ENCODE assay signal across 22 cellular contexts in genomic region chr9:24582363-24583126, GRCh38. TPM values are rescaled to one million over a fixed set of nuclear protein-coding genes. Genes with fewer than 3 reads are reported as not detected.
"Had no signal": no experiment of that assay in that cellular context is flagged by ENCODE, and none has a peak within 500 bp of the region (broad histone marks: within the 10 kb centered on the region; RNA-seq: fewer than 3 reads in every experiment).

No MANE protein-coding gene starts in this region.

- H3K4me2 ChIP-seq: neural progenitor cell had no signal

- H3K27me3 ChIP-seq: brain microvascular endothelial cell, neural progenitor cell, vagina had no signal

- H3K4me3 ChIP-seq: coronary artery, left ventricle myocardium inferior, neural progenitor cell, prostate gland, skin epidermis, vagina had no signal

- H2AFZ ChIP-seq: neural progenitor cell had no signal

- H3K9me3 ChIP-seq: prostate gland, vagina had no signal

- H3K27ac ChIP-seq: brain microvascular endothelial cell, coronary artery, left ventricle myocardium inferior, neural progenitor cell, prostate gland, skin epidermis, vagina had no signal

- H3K36me3 ChIP-seq: brain microvascular endothelial cell, left ventricle myocardium inferior, neural progenitor cell, prostate gland, vagina had no signal

- ATAC-seq: activated CD4-positive, CD25-positive, alpha-beta regulatory T cell treated with anti-CD3 and anti-CD28 coated beads, Interleukin-2, amount 50 U/mL, for 24 hours; activated CD8-positive, alpha-beta T cell treated with anti-CD3 and anti-CD28 coated beads, Interleukin-2, amount 10 ng/mL, durations not matched to agents 7 days and 5 days; activated naive CD8-positive, alpha-beta T cell treated with anti-CD3 and anti-CD28 coated beads, Interleukin-2, amount 50 U/mL, for 24 hours; right cardiac atrium had no signal

- DNase-seq: activated CD4-positive, alpha-beta T cell treated with anti-CD3 and anti-CD28 coated beads, Interleukin-2, amount 10 ng/mL, durations not matched to agents 7 days and 5 days; activated CD8-positive, alpha-beta memory T cell treated with anti-CD3 and anti-CD28 coated beads, Interleukin-2, amount 50 U/mL, for 4 hours; activated CD8-positive, alpha-beta T cell treated with anti-CD3 and anti-CD28 coated beads, Interleukin-2, amount 10 ng/mL, durations not matched to agents 7 days and 5 days; activated effector memory CD4-positive, alpha-beta T cell treated with Interleukin-2 at 50 U/mL for 16 hours; activated naive CD4-positive, alpha-beta T cell treated with anti-CD3 and anti-CD28 coated beads, Interleukin-2, amount 10 ng/mL, durations not matched to agents 7 days and 5 days; activated naive CD8-positive, alpha-beta T cell treated with anti-CD3 and anti-CD28 coated beads, Interleukin-2, amount 50 U/mL, for 24 hours; activated T-cell treated with anti-CD3 and anti-CD28 coated beads, Interleukin-2, amount 50 U/mL, for 48 hours; aorta; brain microvascular endothelial cell; left ventricle myocardium inferior; right cardiac atrium; trophoblast cell had no signal

- H3K4me1 ChIP-seq: left ventricle myocardium inferior, neural progenitor cell, prostate gland, vagina had no signal

RNA-seq across cellular contexts. Expression of gene IZUMO3, which starts 36.8 kb away (rescaled TPM):
- total RNA-seq: activated CD4-positive, alpha-beta T cell treated with anti-CD3 and anti-CD28 coated beads, Interleukin-2, amount 10 ng/mL, durations not matched to agents 7 days and 5 days; activated CD8-positive, alpha-beta T cell treated with anti-CD3 and anti-CD28 coated beads, Interleukin-2, amount 10 ng/mL, durations not matched to agents 7 days and 5 days; aorta; frontal cortex; left ventricle myocardium inferior; osteocyte; prostate gland; right cardiac atrium; vagina had no signal
- polyA plus RNA-seq: aorta, esophagus, keratinocyte, right cardiac atrium had no signal
